In genomic region chr6:116388924-116389323, GRCh38 we compare ENCODE assay signal across 2 cellular contexts.
TF ChIP-seq lines count a peak whose summit lies in the region.

No MANE protein-coding gene starts in this region.

TF ChIP-seq in liver, 16 proteins besides CTCF, POLR2A, EP300 and RAD21:
- TF ChIP-seq FOXA1 (IDR thresholded peaks at IDR 0.05): no peak
- TF ChIP-seq NR2F2 (IDR thresholded peaks at IDR 0.05): peak; percentile 74

TF ChIP-seq in HepG2, 621 proteins besides CTCF, POLR2A, EP300 and RAD21:
- TF ChIP-seq ZNF468 (CRISPR knock-in tag; IDR thresholded peaks at IDR 0.05) (no peak), PITX1 (CRISPR knock-in tag; IDR thresholded peaks at IDR 0.05) (no peak), MXI1 (IDR thresholded peaks at IDR 0.05; ENCODE audit: borderline replicate concordance, low read depth, low read length) (no peak), SCMH1 (CRISPR knock-in tag; IDR thresholded peaks at IDR 0.05; ENCODE audit: borderline replicate concordance) (no peak), NR3C1 (CRISPR knock-in tag; IDR thresholded peaks at IDR 0.05) (no peak), ELF4 (CRISPR knock-in tag; IDR thresholded peaks at IDR 0.05; ENCODE audit: borderline replicate concordance) (no peak), ZNF678 (CRISPR knock-in tag; IDR thresholded peaks at IDR 0.05) (no peak), NRL (CRISPR knock-in tag; IDR thresholded peaks at IDR 0.05; ENCODE audit: borderline replicate concordance) (no peak), ZBTB8A (CRISPR knock-in tag; IDR thresholded peaks at IDR 0.05; ENCODE audit: borderline replicate concordance, low read depth) (no peak), REL (CRISPR knock-in tag; conservative IDR thresholded peaks at IDR 0.05) (no peak), CBX2 (IDR thresholded peaks at IDR 0.05; ENCODE audit: low read depth, low read length) (no peak), CBX2 (CRISPR knock-in tag; IDR thresholded peaks at IDR 0.05; ENCODE audit: low read depth) (no peak), DZIP1 (CRISPR knock-in tag; IDR thresholded peaks at IDR 0.05) (no peak), ZNF556 (CRISPR knock-in tag; IDR thresholded peaks at IDR 0.05; ENCODE audit: borderline replicate concordance) (no peak), HNF1B (CRISPR knock-in tag; IDR thresholded peaks at IDR 0.05) (no peak), TBX3 (IDR thresholded peaks at IDR 0.05; ENCODE audit: borderline replicate concordance) (no peak), ZNF770 (CRISPR knock-in tag; IDR thresholded peaks at IDR 0.05) (no peak), ZNF205 (CRISPR knock-in tag; IDR thresholded peaks at IDR 0.05) (no peak), JDP2 (CRISPR knock-in tag; IDR thresholded peaks at IDR 0.05; ENCODE audit: borderline replicate concordance) (no peak), ZNF235 (CRISPR knock-in tag; IDR thresholded peaks at IDR 0.05; ENCODE audit: borderline replicate concordance) (no peak), GATA4 (IDR thresholded peaks at IDR 0.05; ENCODE audit: borderline replicate concordance, low read depth) (no peak)
